Comparison of ENCODE assay signal across 8 cellular contexts in the genomic region with DNA sequence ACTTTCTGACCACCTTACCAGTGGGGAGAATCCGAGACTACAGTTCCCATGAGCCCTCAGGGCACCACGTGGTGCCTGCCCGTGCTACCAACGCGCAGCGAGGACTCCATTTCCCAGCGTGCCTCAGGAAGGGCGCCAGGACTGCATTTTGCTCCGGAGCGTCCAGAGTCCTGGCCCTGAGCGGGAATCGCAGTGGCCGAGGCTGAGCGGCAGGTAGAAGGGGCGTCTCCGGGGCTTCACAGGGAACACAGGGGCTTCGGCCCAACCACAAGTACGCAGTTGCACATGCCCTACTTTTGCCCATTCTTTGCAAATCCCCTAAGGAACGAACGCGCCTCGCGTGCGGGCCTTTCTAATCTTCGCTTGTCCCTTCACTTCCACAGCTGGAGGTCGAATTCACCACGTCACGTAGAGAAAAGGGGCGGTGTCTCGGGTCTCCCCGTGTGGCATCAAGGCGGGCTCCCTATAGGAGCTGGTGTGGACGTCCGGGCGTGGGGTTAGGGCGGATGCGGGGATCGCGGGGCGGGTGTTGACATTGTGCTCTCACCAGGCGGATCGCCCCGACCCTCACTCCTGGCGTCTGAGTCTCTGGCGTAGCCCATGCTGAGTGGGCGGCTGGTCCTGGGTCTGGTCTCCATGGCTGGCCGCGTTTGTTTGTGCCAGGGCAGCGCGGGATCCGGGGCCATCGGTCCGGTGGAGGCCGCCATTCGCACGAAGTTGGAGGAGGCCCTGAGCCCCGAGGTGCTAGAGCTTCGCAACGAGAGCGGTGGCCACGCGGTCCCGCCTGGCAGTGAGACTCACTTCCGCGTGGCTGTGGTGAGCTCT. TPM values are rescaled to one million over a fixed set of nuclear protein-coding genes. Genes with fewer than 3 reads are reported as not detected.
DNase-seq lines count a peak whose midpoint lies in the region; ATAC-seq, FAIRE-seq and TF ChIP-seq lines count a peak whose summit lies in the region.

TSS of gene BOLA1 (plus strand) at position 109 of the 825 bp plus-strand sequence. CDS start at position 601, 492 bp downstream.

- H3K9me3 ChIP-seq in Peyer's patch = no peaks in the 10 kb centered on the region
- no peaks in the 10 kb centered on the region for H3K9me3 ChIP-seq in esophagus squamous epithelium

- H3K4me3 Mint-ChIP-seq in activated T-helper 1 cell treated with anti-CD3 and anti-CD28 coated beads, Interleukin-12 subunit alpha, Interleukin-12 subunit beta, Interleukin-2, Interleukin-4 antibody, amounts not matched to agents 30 ng/mL and 10 ng/mL and 1 ng/mL, durations not matched to agents 14 hours and 24 hours and 36 hours = peak within 1 kb of the TSS; percentile 86

- H3K36me3 ChIP-seq in Peyer's patch = no peaks in the 10 kb centered on the region
- no peaks in the 10 kb centered on the region for H3K36me3 ChIP-seq in esophagus squamous epithelium

- H3K9me3 Mint-ChIP-seq in activated T-helper 1 cell treated with anti-CD3 and anti-CD28 coated beads, Interleukin-12 subunit alpha, Interleukin-12 subunit beta, Interleukin-2, Interleukin-4 antibody, amounts not matched to agents 30 ng/mL and 10 ng/mL and 1 ng/mL, durations not matched to agents 14 hours and 24 hours and 36 hours = no peaks in the 10 kb centered on the region

- H3K4me1 ChIP-seq in Peyer's patch (peaks cover 0 to 7% (median 5%) of the 10 kb centered on the region in 4 donors), esophagus squamous epithelium (peaks cover 7 to 17% (median 11%) of the 10 kb centered on the region in 3 donors)

- H3K27me3 ChIP-seq in Peyer's patch = no peaks in the 10 kb centered on the region
- H3K27me3 ChIP-seq in esophagus squamous epithelium = no peaks in the 10 kb centered on the region

- DNase-seq in D721Med (ENCODE audit: insufficient read length, low spot score) = peak; percentile 99
- peak; percentile 82 for DNase-seq in Jurkat, Clone E6-1 (ENCODE audit: low read depth, low spot score)
- DNase-seq in Peyer's patch = peak; percentile 90 to 96 (median 93)
- DNase-seq in activated T-helper 1 cell treated with anti-CD3 and anti-CD28 coated beads, Interleukin-12 subunit alpha, Interleukin-12 subunit beta, Interleukin-2, Interleukin-4 antibody, amounts not matched to agents 30 ng/mL and 10 ng/mL and 1 ng/mL, durations not matched to agents 14 hours and 24 hours and 36 hours (ENCODE audit: low spot score) = peak; percentile 77
- peak; percentile 57 for DNase-seq in esophagus squamous epithelium (lab: John Stamatoyannopoulos, UW)
- peak; percentile 94 for DNase-seq in myocyte (ENCODE audit: low read depth)
- peak; percentile 67 to 82 for DNase-seq in stimulated activated CD8-positive, alpha-beta memory T cell treated with anti-CD3 and anti-CD28 coated beads, Interleukin-7, amount 100 ng/mL, for 48 hours (ENCODE audit: extremely low read depth in 1 of 2, low read depth in 1 of 2)

- peaks cover 27% of the 10 kb centered on the region for H3K4me1 Mint-ChIP-seq in activated T-helper 1 cell treated with anti-CD3 and anti-CD28 coated beads, Interleukin-12 subunit alpha, Interleukin-12 subunit beta, Interleukin-2, Interleukin-4 antibody, amounts not matched to agents 30 ng/mL and 10 ng/mL and 1 ng/mL, durations not matched to agents 14 hours and 24 hours and 36 hours (ENCODE audit: low read depth)

- 0 to 1% methylated on average over 17 to 22 of the region's 65 CpGs for WGBS in esophagus squamous epithelium, 2 donors

- H3K27ac Mint-ChIP-seq in activated T-helper 1 cell treated with anti-CD3 and anti-CD28 coated beads, Interleukin-12 subunit alpha, Interleukin-12 subunit beta, Interleukin-2, Interleukin-4 antibody, amounts not matched to agents 30 ng/mL and 10 ng/mL and 1 ng/mL, durations not matched to agents 14 hours and 24 hours and 36 hours = peak within 1 kb of the TSS; percentile 92

- FAIRE-seq in D721Med (lab: Jason Lieb, UNC) = peak; percentile 86

- TF ChIP-seq POLR2A in Peyer's patch (IDR thresholded peaks at IDR 0.05) = peak; percentile 83 to 92
- peak in 3 of 4 donors; percentile 39 to 85 (median 74) for TF ChIP-seq POLR2A in esophagus squamous epithelium (IDR thresholded peaks at IDR 0.05)

- ATAC-seq in GM21529 (IDR thresholded peaks at IDR 0.05; ENCODE audit: unreplicated experiment) = peak; percentile 98

- intact Hi-C loops in activated T-helper 1 cell treated with anti-CD3 and anti-CD28 coated beads, Interleukin-12 subunit alpha, Interleukin-12 subunit beta, Interleukin-2, Interleukin-4 antibody, amounts not matched to agents 30 ng/mL and 10 ng/mL and 1 ng/mL, durations not matched to agents 14 hours and 24 hours and 36 hours (cut with micrococcal nuclease) = loop anchor here (1.0 to 10.0 kb wide), 7 partner anchors 13 to 422 kb away; partner anchors contain the start of genes PRPF3, SF3B4 and SV2A
- intact Hi-C loops in esophagus squamous epithelium (cut with DNase I) = no loop called here

- TF ChIP-seq CTCF in D721Med (IDR thresholded peaks at IDR 0.05; ENCODE audit: insufficient read depth, missing control alignments) = no peak
- TF ChIP-seq CTCF in Peyer's patch (IDR thresholded peaks at IDR 0.05) = no peak
- TF ChIP-seq CTCF in esophagus squamous epithelium (IDR thresholded peaks at IDR 0.05) = peak in 1 of 6 experiments; percentile 22

- peaks cover 13% of the 10 kb centered on the region for H3K36me3 Mint-ChIP-seq in activated T-helper 1 cell treated with anti-CD3 and anti-CD28 coated beads, Interleukin-12 subunit alpha, Interleukin-12 subunit beta, Interleukin-2, Interleukin-4 antibody, amounts not matched to agents 30 ng/mL and 10 ng/mL and 1 ng/mL, durations not matched to agents 14 hours and 24 hours and 36 hours (ENCODE audit: low read depth)

- H3K27me3 Mint-ChIP-seq in activated T-helper 1 cell treated with anti-CD3 and anti-CD28 coated beads, Interleukin-12 subunit alpha, Interleukin-12 subunit beta, Interleukin-2, Interleukin-4 antibody, amounts not matched to agents 30 ng/mL and 10 ng/mL and 1 ng/mL, durations not matched to agents 14 hours and 24 hours and 36 hours (ENCODE audit: insufficient read depth) = peaks cover 2% of the 10 kb centered on the region

- peak within 1 kb of the TSS; percentile 84 for H3K4me3 ChIP-seq in Jurkat, Clone E6-1 (ENCODE audit: low read length)
- H3K4me3 ChIP-seq in Peyer's patch = peak within 1 kb of the TSS; percentile 44 to 60 (median 52)
- peak within 1 kb of the TSS; percentile 54 to 78 (median 67) for H3K4me3 ChIP-seq in esophagus squamous epithelium

- H3K27ac ChIP-seq in Peyer's patch = peak within 1 kb of the TSS; percentile 81 to 90 (median 83)
- peak within 1 kb of the TSS; percentile 85 to 94 (median 90) for H3K27ac ChIP-seq in esophagus squamous epithelium

RNA-seq across cellular contexts. Expression of gene BOLA1, which starts in this region (rescaled TPM):
- 81.1 TPM for polyA plus RNA-seq in Jurkat, Clone E6-1 (2012; ENCODE audit: insufficient read depth, insufficient read length)
- total RNA-seq in Peyer's patch = 10 to 100 TPM in 3 of 4 donors, 1 to 10 TPM in 1; 9.1 to 37.8 (median 22.1) TPM
- total RNA-seq in activated T-helper 1 cell treated with anti-CD3 and anti-CD28 coated beads, Interleukin-12 subunit alpha, Interleukin-12 subunit beta, Interleukin-2, Interleukin-4 antibody, amounts not matched to agents 30 ng/mL and 10 ng/mL and 1 ng/mL, durations not matched to agents 14 hours and 24 hours and 36 hours = 23.9 and 24.3 TPM in 2 replicates
- total RNA-seq in esophagus squamous epithelium = 10 to 100 TPM; 11.0 to 31.7 (median 23.4) TPM
- total RNA-seq in myocyte = 12.5 and 20.2 TPM in 2 replicates
- polyA plus RNA-seq in myocyte (2012) = 19.5 TPM

Comparison
In these comparisons a context has a peak if more than half of its experiments do, and no peak if none do; other contexts are left out.
1. Peak in every context shown above with its lines: DNase-seq, ATAC-seq, H3K4me3 ChIP-seq and H3K27ac ChIP-seq.